23 cellular contexts compared by ENCODE assay signal in genomic region chr3:104436536-104436935, GRCh38.
DNase-seq lines count a peak whose midpoint lies in the region; ATAC-seq and TF ChIP-seq lines count a peak whose summit lies in the region.
"Had no signal": no experiment of that assay in that cellular context is flagged by ENCODE, and none has a peak within 500 bp of the region (broad histone marks: within the 10 kb centered on the region; RNA-seq: fewer than 3 reads in every experiment).

No MANE protein-coding gene starts in this region.

- no peak overlapping the region; a peak in 1 of 4 replicates for H3K27ac ChIP-seq in SK-N-SH (ENCODE audit: low read depth in 2 of 2, low read length in 1 of 2)
- H3K27ac ChIP-seq: BLaER1 treated with 17β-estradiol and CSF1 and Interleukin-3, amounts not matched to agents 10 nM and 100 nM; gastrocnemius medialis had no signal

- H3K79me2 ChIP-seq in SK-N-SH (ENCODE audit: insufficient read depth) = no peaks in the 10 kb centered on the region

- DNase-seq in EL = peak; percentile 26
- DNase-seq in SK-N-SH = no peak
- DNase-seq in fibroblast of peridontal ligament (ENCODE audit: extremely low read depth) = peak; percentile 40
- peak; percentile 12 for DNase-seq in retinal pigment epithelial cell (ENCODE audit: low read depth)
- DNase-seq in activated naive CD4-positive, alpha-beta T cell (lab: John Stamatoyannopoulos, UW) = no peak
- DNase-seq in activated CD8-positive, alpha-beta memory T cell treated with anti-CD3 and anti-CD28 coated beads, Interleukin-2, amount 50 U/mL, for 48 hours = no peak
- DNase-seq in inferior parietal cortex (ENCODE audit: extremely low spot score) = no peak
- DNase-seq in activated CD8-positive, alpha-beta memory T cell treated with anti-CD3 and anti-CD28 coated beads, Interleukin-2, amount 10 ng/mL, durations not matched to agents 7 days and 5 days = no peak
- DNase-seq: activated CD4-positive, alpha-beta T cell treated with anti-CD3 and anti-CD28 coated beads for 4 hours; activated naive CD8-positive, alpha-beta T cell treated with anti-CD3 and anti-CD28 coated beads, Interleukin-2, amount 10 ng/mL, durations not matched to agents 7 days and 5 days; gastrocnemius medialis; naive thymus-derived CD4-positive, alpha-beta T cell; NCI-H1417; NCI-H526 treated with DMSO at 0.1 percent for 48 hours; posterior cingulate gyrus; Right ventricle myocardium superior; stimulated activated CD4-positive, alpha-beta T cell treated with anti-CD3 and anti-CD28 coated beads, Interleukin-4, amount 100 ng/mL, for 1 hour; stimulated activated naive CD8-positive, alpha-beta T cell treated with anti-CD3 and anti-CD28 coated beads, Interleukin-15, amount 100 ng/mL, for 72 hours; T-helper 1 cell had no signal

- CTCF ChIA-PET in SK-N-SH (lab: Yijun Ruan, JAX) = interaction anchor here (1.0 to 1.8 kb wide), 2 partner anchors 11 to 160 kb away, joined by 4 read pairs; no protein-coding TSS in a partner anchor
- CTCF ChIA-PET in activated CD8-positive, alpha-beta memory T cell treated with anti-CD3 and anti-CD28 coated beads, Interleukin-2, amount 10 ng/mL, durations not matched to agents 7 days and 5 days (lab: Charles Lee) = no interaction called here

- ATAC-seq in activated CD8-positive, alpha-beta memory T cell treated with anti-CD3 and anti-CD28 coated beads, Interleukin-2, amount 10 ng/mL, durations not matched to agents 7 days and 5 days = no peak
- ATAC-seq: naive thymus-derived CD4-positive, alpha-beta T cell; stimulated activated naive CD8-positive, alpha-beta T cell treated with anti-CD3 and anti-CD28 coated beads, Interleukin-15, amount 100 ng/mL, for 72 hours had no signal

- no peaks in the 10 kb centered on the region for H3K9me2 ChIP-seq in SK-N-SH

- no peak overlapping the region for H2AFZ ChIP-seq in SK-N-SH (ENCODE audit: low read depth)

- no peaks in the 10 kb centered on the region for H3K36me3 ChIP-seq in SK-N-SH (replicated peaks in 1 of 2; ENCODE audit: control insufficient read depth in 1 of 2, insufficient read depth in 2 of 2, low read length in 1 of 2)
- H3K36me3 ChIP-seq: BLaER1 treated with 17β-estradiol and CSF1 and Interleukin-3, amounts not matched to agents 10 nM and 100 nM; gastrocnemius medialis had no signal

- no peak overlapping the region for H3K9ac ChIP-seq in SK-N-SH
- H3K9ac ChIP-seq: BLaER1 treated with 17β-estradiol and CSF1 and Interleukin-3, amounts not matched to agents 10 nM and 100 nM had no signal

- H3K4me3 Mint-ChIP-seq in activated CD8-positive, alpha-beta memory T cell treated with anti-CD3 and anti-CD28 coated beads, Interleukin-2, amount 10 ng/mL, durations not matched to agents 7 days and 5 days = no peak overlapping the region
- H3K4me3 Mint-ChIP-seq: activated naive CD8-positive, alpha-beta T cell treated with anti-CD3 and anti-CD28 coated beads, Interleukin-2, amount 10 ng/mL, durations not matched to agents 7 days and 5 days; dendritic cell treated with granulocyte-macrophage colony-stimulating factor and Interleukin-4, amounts not matched to agents 40 ng/mL and 50 ng/mL, for 4 days; naive thymus-derived CD4-positive, alpha-beta T cell; stimulated activated naive CD8-positive, alpha-beta T cell treated with anti-CD3 and anti-CD28 coated beads, Interleukin-15, amount 100 ng/mL, for 72 hours had no signal

- POLR2A ChIA-PET in SK-N-SH (lab: Yijun Ruan, JAX) = no interaction called here

- H3K9me3 Mint-ChIP-seq in activated CD8-positive, alpha-beta memory T cell treated with anti-CD3 and anti-CD28 coated beads, Interleukin-2, amount 10 ng/mL, durations not matched to agents 7 days and 5 days (ENCODE audit: low read depth) = no peaks in the 10 kb centered on the region
- H3K9me3 Mint-ChIP-seq: activated naive CD8-positive, alpha-beta T cell treated with anti-CD3 and anti-CD28 coated beads, Interleukin-2, amount 10 ng/mL, durations not matched to agents 7 days and 5 days; activated T-helper 2 cell treated with anti-CD3 and anti-CD28 coated beads, Interferon-gamma antibody, Interleukin-2, Interleukin-4, amounts not matched to agents 10 μg/mL and 5 μg/mL and 100 μg/mL, durations not matched to agents 14 hours and 24 hours and 36 hours; stimulated activated naive CD8-positive, alpha-beta T cell treated with anti-CD3 and anti-CD28 coated beads, Interleukin-15, amount 100 ng/mL, for 72 hours had no signal

- no peak for TF ChIP-seq RAD21 in SK-N-SH (IDR thresholded peaks at IDR 0.05; ENCODE audit: low read length)

- TF ChIP-seq EP300 in SK-N-SH (IDR thresholded peaks at IDR 0.05; ENCODE audit: borderline replicate concordance in 1 of 2, low read depth in 1 of 2, low read length in 1 of 2) = no peak

- TF ChIP-seq CTCF in SK-N-SH (IDR thresholded peaks at IDR 0.05) (no peak), retinal pigment epithelial cell (conservative IDR thresholded peaks at IDR 0.05; ENCODE audit: low read depth, low read length) (no peak)

- no peak overlapping the region for H3K4me2 ChIP-seq in SK-N-SH
- H3K4me2 ChIP-seq: BLaER1 treated with 17β-estradiol and CSF1 and Interleukin-3, amounts not matched to agents 10 nM and 100 nM had no signal

- H3K4me1 Mint-ChIP-seq in activated CD8-positive, alpha-beta memory T cell treated with anti-CD3 and anti-CD28 coated beads, Interleukin-2, amount 10 ng/mL, durations not matched to agents 7 days and 5 days = no peaks in the 10 kb centered on the region
- H3K4me1 Mint-ChIP-seq: activated naive CD8-positive, alpha-beta T cell treated with anti-CD3 and anti-CD28 coated beads, Interleukin-2, amount 10 ng/mL, durations not matched to agents 7 days and 5 days; naive thymus-derived CD4-positive, alpha-beta T cell; stimulated activated naive CD8-positive, alpha-beta T cell treated with anti-CD3 and anti-CD28 coated beads, Interleukin-15, amount 100 ng/mL, for 72 hours had no signal

- no peak overlapping the region for H3K27ac Mint-ChIP-seq in activated CD8-positive, alpha-beta memory T cell treated with anti-CD3 and anti-CD28 coated beads, Interleukin-2, amount 10 ng/mL, durations not matched to agents 7 days and 5 days
- H3K27ac Mint-ChIP-seq: activated naive CD8-positive, alpha-beta T cell treated with anti-CD3 and anti-CD28 coated beads, Interleukin-2, amount 10 ng/mL, durations not matched to agents 7 days and 5 days; activated T-helper 2 cell treated with anti-CD3 and anti-CD28 coated beads, Interferon-gamma antibody, Interleukin-2, Interleukin-4, amounts not matched to agents 10 μg/mL and 5 μg/mL and 100 μg/mL, durations not matched to agents 14 hours and 24 hours and 36 hours; dendritic cell treated with granulocyte-macrophage colony-stimulating factor and Interleukin-4, amounts not matched to agents 40 ng/mL and 50 ng/mL, for 4 days; naive thymus-derived CD4-positive, alpha-beta T cell; stimulated activated naive CD8-positive, alpha-beta T cell treated with anti-CD3 and anti-CD28 coated beads, Interleukin-15, amount 100 ng/mL, for 72 hours had no signal

- no peaks in the 10 kb centered on the region for H3F3A ChIP-seq in SK-N-SH (replicated peaks; ENCODE audit: insufficient read depth)

- peaks cover 0 to 8% of the 10 kb centered on the region in 2 experiments; a peak in 2 of 4 replicates for H3K4me1 ChIP-seq in SK-N-SH (ENCODE audit: control insufficient read depth in 1 of 2, insufficient read depth in 2 of 2, low read depth in 1 of 2, low read length in 1 of 2)
- H3K4me1 ChIP-seq: BLaER1 treated with 17β-estradiol and CSF1 and Interleukin-3, amounts not matched to agents 10 nM and 100 nM had no signal

- no peaks in the 10 kb centered on the region for H3K27me3 ChIP-seq in SK-N-SH (ENCODE audit: insufficient read depth)
- H3K27me3 ChIP-seq: BLaER1 treated with 17β-estradiol and CSF1 and Interleukin-3, amounts not matched to agents 10 nM and 100 nM; gastrocnemius medialis had no signal

- H3K27me3 Mint-ChIP-seq in activated CD8-positive, alpha-beta memory T cell treated with anti-CD3 and anti-CD28 coated beads, Interleukin-2, amount 10 ng/mL, durations not matched to agents 7 days and 5 days = no peaks in the 10 kb centered on the region
- H3K27me3 Mint-ChIP-seq: activated naive CD8-positive, alpha-beta T cell treated with anti-CD3 and anti-CD28 coated beads, Interleukin-2, amount 10 ng/mL, durations not matched to agents 7 days and 5 days; dendritic cell treated with granulocyte-macrophage colony-stimulating factor and Interleukin-4, amounts not matched to agents 40 ng/mL and 50 ng/mL, for 4 days; naive thymus-derived CD4-positive, alpha-beta T cell; stimulated activated naive CD8-positive, alpha-beta T cell treated with anti-CD3 and anti-CD28 coated beads, Interleukin-15, amount 100 ng/mL, for 72 hours had no signal

- H4K20me1 ChIP-seq in SK-N-SH (ENCODE audit: insufficient read depth) = no peaks in the 10 kb centered on the region
- H4K20me1 ChIP-seq: BLaER1 treated with 17β-estradiol and CSF1 and Interleukin-3, amounts not matched to agents 10 nM and 100 nM had no signal

- H3K4me3 ChIP-seq in SK-N-SH (ENCODE audit: low read depth in 2 of 2, low read length in 1 of 2) = no peak overlapping the region
- H3K4me3 ChIP-seq in retinal pigment epithelial cell (ENCODE audit: low read length) = no peak overlapping the region
- H3K4me3 ChIP-seq: BLaER1 treated with 17β-estradiol and CSF1 and Interleukin-3, amounts not matched to agents 10 nM and 100 nM; gastrocnemius medialis; skin epidermis had no signal

- H3K36me3 Mint-ChIP-seq in activated CD8-positive, alpha-beta memory T cell treated with anti-CD3 and anti-CD28 coated beads, Interleukin-2, amount 10 ng/mL, durations not matched to agents 7 days and 5 days = no peaks in the 10 kb centered on the region
- H3K36me3 Mint-ChIP-seq: activated naive CD8-positive, alpha-beta T cell treated with anti-CD3 and anti-CD28 coated beads, Interleukin-2, amount 10 ng/mL, durations not matched to agents 7 days and 5 days; naive thymus-derived CD4-positive, alpha-beta T cell had no signal

- 89% methylated on average over 1 of the region's 1 CpG for WGBS in SK-N-SH (ENCODE audit: low lambda C conversion rate)

- H3K9me3 ChIP-seq in SK-N-SH = no peaks in the 10 kb centered on the region
- H3K9me3 ChIP-seq: BLaER1 treated with 17β-estradiol and CSF1 and Interleukin-3, amounts not matched to agents 10 nM and 100 nM; gastrocnemius medialis had no signal

TF ChIP-seq in SK-N-SH, 30 proteins besides CTCF, POLR2A, EP300 and RAD21 (continues in another document):
- 0 out of 2 replicates have a peak, but pooled peaks have one; percentile 6 for TF ChIP-seq PBX3 (IDR thresholded peaks at IDR 0.05)

Comparison
In these comparisons a context has a peak if more than half of its experiments do, and no peak if none do; other contexts are left out.
1. DNase-seq: peak in EL (single experiment), fibroblast of peridontal ligament (single experiment) and retinal pigment epithelial cell (single experiment); none in SK-N-SH (single experiment), activated naive CD4-positive, alpha-beta T cell (0 of 4), activated CD8-positive, alpha-beta memory T cell treated with anti-CD3 and anti-CD28 coated beads, Interleukin-2, amount 50 U/mL, for 48 hours (single experiment), inferior parietal cortex (single experiment) and activated CD8-positive, alpha-beta memory T cell treated with anti-CD3 and anti-CD28 coated beads, Interleukin-2, amount 10 ng/mL, durations not matched to agents 7 days and 5 days (single experiment).